In the genomic region with DNA sequence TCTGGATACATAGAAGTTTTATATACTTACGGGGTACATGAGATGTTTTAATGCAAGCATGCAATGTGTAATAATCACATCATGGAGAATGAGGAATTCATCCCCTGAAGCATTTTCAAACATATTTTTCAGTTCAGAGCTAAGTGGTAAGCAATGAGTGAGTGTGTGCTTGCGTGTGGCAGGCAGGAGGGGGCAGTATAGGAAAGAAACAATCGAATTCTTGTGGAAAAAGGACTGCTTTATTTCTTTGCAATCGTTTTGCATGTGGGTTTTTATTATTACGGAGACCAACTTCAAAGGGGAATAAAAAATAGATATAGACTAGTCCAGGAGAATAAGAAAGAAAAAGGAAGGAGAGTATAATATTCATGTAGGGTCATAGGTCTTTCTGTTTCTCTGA, we compare ENCODE assay signal across 11 cellular contexts.
DNase-seq lines count a peak whose midpoint lies in the region; FAIRE-seq and TF ChIP-seq lines count a peak whose summit lies in the region.
"Had no signal": no experiment of that assay in that cellular context is flagged by ENCODE, and none has a peak within 500 bp of the region (broad histone marks: within the 10 kb centered on the region; RNA-seq: fewer than 3 reads in every experiment).

No MANE protein-coding gene starts in this region.

- DNase-seq in A673 (ENCODE audit: low spot score) (peak; percentile 44), GM18507 (ENCODE audit: extremely low spot score, insufficient read length, low read depth) (no peak), esophagus muscularis mucosa (ENCODE audit: extremely low spot score) (no peak), superior temporal gyrus (ENCODE audit: extremely low spot score) (no peak)
- no peak for DNase-seq in stimulated activated CD4-positive, alpha-beta T cell treated with anti-CD3 and anti-CD28 coated beads, Interleukin-2, amount 100 ng/mL, for 48 hours
- no peak for DNase-seq in activated naive CD4-positive, alpha-beta T cell treated with Interleukin-2 at 50 U/mL for 16 hours
- no peak for DNase-seq in activated CD8-positive, alpha-beta memory T cell treated with anti-CD3 and anti-CD28 coated beads for 24 hours
- DNase-seq: COR-L47, posterior cingulate gyrus had no signal

- BruUV-seq in A673 (replicated peaks; lab: Mats Ljungman, UMichigan), result no TSS peak

- H3K27me3 ChIP-seq in A673 (replicated peaks; ENCODE audit: insufficient read depth, low read depth, low read length, poor library complexity), result no peaks in the 10 kb centered on the region
- H3K27me3 ChIP-seq in KMS-11 (ENCODE audit: insufficient read depth, low read depth), result no peaks in the 10 kb centered on the region
- H3K27me3 ChIP-seq in esophagus muscularis mucosa, result no peaks in the 10 kb centered on the region

- no peak overlapping the region for H3K9ac ChIP-seq in KMS-11

- TF ChIP-seq CTCF in A673 (conservative IDR thresholded peaks at IDR 0.05; ENCODE audit: low read depth, low read length) (peak; percentile 81), KMS-11 (conservative IDR thresholded peaks at IDR 0.05; ENCODE audit: low read depth, low read length) (peak; percentile 69), esophagus muscularis mucosa (IDR thresholded peaks at IDR 0.05) (peak; percentile 7 to 35 (median 16))

- 32% methylated on average over 5 of the region's 5 CpGs for WGBS in esophagus muscularis mucosa

- TF ChIP-seq POLR2A in esophagus muscularis mucosa (IDR thresholded peaks at IDR 0.05; ENCODE audit: low read depth), result no peak

- CTCF ChIA-PET in A673 (lab: Charles Lee), result interaction anchor here (0.7 to 1.0 kb wide), 2 partner anchors 10 to 16 kb away, joined by 3 read pairs; no protein-coding TSS in a partner anchor

- POLR2A ChIA-PET in A673 (lab: Charles Lee; ENCODE audit: low non-redundant PET), result no interaction called here

- peak; percentile 73 for FAIRE-seq in GM18507 (lab: Jason Lieb, UNC)
- FAIRE-seq: endothelial cell of umbilical vein had no signal

- no peak overlapping the region for H3K4me2 ChIP-seq in KMS-11

- peaks cover 10% of the 10 kb centered on the region for H3K4me1 ChIP-seq in A673 (ENCODE audit: insufficient read depth, low read length, poor library complexity, severe bottlenecking)
- no peaks in the 10 kb centered on the region for H3K4me1 ChIP-seq in KMS-11 (ENCODE audit: low read depth, poor library complexity, severe bottlenecking)
- no peaks in the 10 kb centered on the region for H3K4me1 ChIP-seq in esophagus muscularis mucosa

- H3K9me3 ChIP-seq in A673 (ENCODE audit: low read depth, low read length, poor library complexity, severe bottlenecking), result no peaks in the 10 kb centered on the region
- H3K9me3 ChIP-seq in esophagus muscularis mucosa, result no peaks in the 10 kb centered on the region

- no peak overlapping the region for H3K4me3 ChIP-seq in A673 (ENCODE audit: low read depth, low read length, poor library complexity, severe bottlenecking)
- no peak overlapping the region for H3K4me3 ChIP-seq in KMS-11 (IDR thresholded peaks at IDR 0.05; ENCODE audit: insufficient read depth, low read depth, low read length)
- no peak overlapping the region for H3K4me3 ChIP-seq in esophagus muscularis mucosa

- intact Hi-C loops in A673 (cut with micrococcal nuclease; ENCODE audit: unreplicated experiment) (no loop called here), esophagus muscularis mucosa (cut with DNase I) (no loop called here)

- no peak overlapping the region for H2AFZ ChIP-seq in KMS-11 (ENCODE audit: low read depth)

- H3K27ac ChIP-seq in A673 (ENCODE audit: low read depth, low read length, poor library complexity, severe bottlenecking) (no peak overlapping the region), KMS-11 (no peak overlapping the region), esophagus muscularis mucosa (replicated peaks in 1 of 4) (no peak overlapping the region)

- TF ChIP-seq EP300 in esophagus muscularis mucosa (IDR thresholded peaks at IDR 0.05), result no peak

- H4K20me1 ChIP-seq in KMS-11 (ENCODE audit: insufficient read depth), result no peaks in the 10 kb centered on the region

- no peaks in the 10 kb centered on the region for H3K79me2 ChIP-seq in KMS-11 (ENCODE audit: insufficient read depth, low read depth)

- H3K36me3 ChIP-seq in A673 (ENCODE audit: insufficient read depth, low read length, poor library complexity, severe bottlenecking), result no peaks in the 10 kb centered on the region
- no peaks in the 10 kb centered on the region for H3K36me3 ChIP-seq in KMS-11 (ENCODE audit: insufficient read depth)
- no peaks in the 10 kb centered on the region for H3K36me3 ChIP-seq in esophagus muscularis mucosa

Comparison
In these comparisons a context has a peak if more than half of its experiments do, and no peak if none do; other contexts are left out.
1. CTCF ChIP-seq: peak in every context shown above with its lines; median percentile 81 in A673; 69 in KMS-11; 16 in esophagus muscularis mucosa.